In the genomic region with DNA sequence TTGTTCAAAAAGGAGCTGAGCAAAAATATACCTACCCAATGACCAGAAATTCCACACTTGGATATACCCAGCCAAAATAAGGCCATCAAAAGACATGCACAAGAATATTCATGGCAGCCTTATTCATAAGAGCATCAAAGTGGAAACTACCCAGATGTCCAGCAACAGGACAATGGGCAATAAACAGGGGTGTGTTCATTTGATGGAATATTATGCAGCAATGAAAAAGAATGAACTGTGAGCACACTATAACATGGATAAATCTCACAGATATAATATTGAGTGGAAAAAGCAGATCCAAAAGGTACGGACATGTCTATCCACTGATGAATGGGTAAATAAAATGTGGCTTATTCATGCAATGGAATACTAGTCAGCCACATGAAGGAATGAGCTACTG, we compare ENCODE assay signal across 28 cellular contexts.
"Had no signal": no experiment of that assay in that cellular context is flagged by ENCODE, and none has a peak within 500 bp of the region (broad histone marks: within the 10 kb centered on the region; RNA-seq: fewer than 3 reads in every experiment).

No MANE protein-coding gene starts in this region.

- FAIRE-seq: colon, endometrium, endothelial cell of umbilical vein, frontal cortex had no signal

- H3K9me3 ChIP-seq: colonic mucosa, esophagus muscularis mucosa, esophagus squamous epithelium, gastrocnemius medialis, gastroesophageal sphincter, heart right ventricle had no signal

- H3K4me3 ChIP-seq: colonic mucosa, coronary artery, esophagus muscularis mucosa, esophagus squamous epithelium, gastrocnemius medialis, gastroesophageal sphincter, heart left ventricle, heart right ventricle had no signal

- H3K27ac ChIP-seq: colonic mucosa, coronary artery, epithelial cell of prostate, esophagus muscularis mucosa, esophagus squamous epithelium, foreskin keratinocyte, gastrocnemius medialis, gastroesophageal sphincter, heart left ventricle, heart right ventricle had no signal

- H3K4me3 Mint-ChIP-seq: dendritic cell treated with granulocyte-macrophage colony-stimulating factor and Interleukin-4, amounts not matched to agents 40 ng/mL and 50 ng/mL, for 4 days; effector memory CD8-positive, alpha-beta T cell; endodermal cell had no signal

- H3K27ac Mint-ChIP-seq: dendritic cell treated with granulocyte-macrophage colony-stimulating factor and Interleukin-4, amounts not matched to agents 40 ng/mL and 50 ng/mL, for 4 days; effector memory CD8-positive, alpha-beta T cell; endodermal cell had no signal

- H3K36me3 ChIP-seq: colonic mucosa, esophagus muscularis mucosa, esophagus squamous epithelium, gastrocnemius medialis, gastroesophageal sphincter, heart left ventricle, heart right ventricle had no signal

- DNase-seq: colonic mucosa; cortex of kidney; dermis blood vessel endothelial cell; effector CD4-positive, alpha-beta T cell; effector CD8-positive, alpha-beta T cell; effector memory CD4-positive, alpha-beta T cell; effector memory CD8-positive, alpha-beta T cell; erythroblast; esophagus squamous epithelium; foreskin fibroblast; foreskin keratinocyte; foreskin melanocyte; gastrocnemius medialis; glutamatergic neuron; head of caudate nucleus; heart left ventricle; heart right ventricle had no signal

- H3K9me3 Mint-ChIP-seq: dendritic cell treated with granulocyte-macrophage colony-stimulating factor and Interleukin-4, amounts not matched to agents 40 ng/mL and 50 ng/mL, for 4 days; effector memory CD8-positive, alpha-beta T cell had no signal

- H3K27me3 ChIP-seq: colonic mucosa, foreskin keratinocyte had no signal

- H3K4me1 ChIP-seq: colonic mucosa, esophagus muscularis mucosa, esophagus squamous epithelium, foreskin keratinocyte, gastrocnemius medialis, gastroesophageal sphincter, heart left ventricle, heart right ventricle had no signal

- ATAC-seq: effector memory CD8-positive, alpha-beta T cell; esophagus mucosa; foreskin keratinocyte; gastrocnemius medialis; gastroesophageal sphincter; heart left ventricle; heart right ventricle had no signal
